ENCODE assay signal across 17 cellular contexts in genomic region chr17:59527325-59527917, GRCh38.
"Had no signal": no experiment of that assay in that cellular context is flagged by ENCODE, and none has a peak within 500 bp of the region (broad histone marks: within the 10 kb centered on the region; RNA-seq: fewer than 3 reads in every experiment).

No MANE protein-coding gene starts in this region.

- H3K4me3 ChIP-seq: body of pancreas, colonic mucosa, gastroesophageal sphincter, heart left ventricle, spleen, thyroid gland had no signal

- H3K27me3 ChIP-seq: body of pancreas, colonic mucosa, gastroesophageal sphincter, heart left ventricle, spleen, thyroid gland had no signal

- H3K36me3 ChIP-seq: colonic mucosa, gastroesophageal sphincter, heart left ventricle, spleen, thyroid gland had no signal

- DNase-seq: activated CD4-positive, alpha-beta T cell treated with anti-CD3 and anti-CD28 coated beads, Interleukin-2, amount 10 ng/mL, durations not matched to agents 24 days and 14 days; activated CD4-positive, CD25-positive, alpha-beta regulatory T cell; activated CD8-positive, alpha-beta T cell treated with anti-CD3 and anti-CD28 coated beads for 36 hours; activated naive CD4-positive, alpha-beta T cell treated with Interleukin-2 at 50 U/mL for 16 hours; activated naive CD8-positive, alpha-beta T cell treated with anti-CD3 and anti-CD28 coated beads, Interleukin-2, amount 10 ng/mL, durations not matched to agents 7 days and 5 days; activated T-cell treated with anti-CD3 and anti-CD28 coated beads, Interleukin-2, amount 50 U/mL, for 24 hours; body of pancreas; central memory CD4-positive, alpha-beta T cell; colonic mucosa; heart left ventricle; kidney; occipital lobe; spleen; stimulated activated CD8-positive, alpha-beta memory T cell treated with anti-CD3 and anti-CD28 coated beads, Interleukin-4, amount 100 ng/mL, for 48 hours; stimulated activated naive CD4-positive, alpha-beta T cell treated with Interleukin-2 at 50 U/mL for 16 hours had no signal

- H3K4me1 ChIP-seq: body of pancreas, colonic mucosa, gastroesophageal sphincter, heart left ventricle, spleen had no signal

- H3K9me3 ChIP-seq: body of pancreas, colonic mucosa, gastroesophageal sphincter, heart left ventricle, spleen, thyroid gland had no signal

- FAIRE-seq: kidney had no signal

- H3K27ac ChIP-seq: body of pancreas, colonic mucosa, gastroesophageal sphincter, heart left ventricle, spleen had no signal
